In the genomic region with DNA sequence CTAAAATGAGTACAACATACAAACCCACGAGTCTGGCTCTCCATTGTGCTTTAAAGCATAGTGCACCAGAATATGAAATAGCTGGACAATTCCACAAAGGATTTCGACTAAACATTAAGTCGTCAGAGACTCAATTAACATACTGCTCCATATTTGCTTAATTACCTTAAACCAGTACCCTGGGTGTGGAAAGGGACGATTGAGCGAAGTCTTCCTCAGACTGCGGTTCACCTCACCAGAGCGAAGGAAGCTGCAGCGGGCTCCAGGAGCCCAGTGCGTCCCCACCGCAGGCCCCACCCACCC, we compare ENCODE assay signal across 8 cellular contexts. TPM values are rescaled to one million over a fixed set of nuclear protein-coding genes. Genes with fewer than 3 reads are reported as not detected.
A peak's percentile ranks its signal among the peaks of the same experiment; 100 is the strongest.
DNase-seq lines count a peak whose midpoint lies in the region; ATAC-seq, FAIRE-seq and TF ChIP-seq lines count a peak whose summit lies in the region.

No MANE protein-coding gene starts in this region.

- intact Hi-C loops in HepG2 (cut with micrococcal nuclease; ENCODE audit: unreplicated experiment) (loop anchor here (5.0 kb wide), 1 partner anchor 279 kb away; a partner anchor contains a TSS), vagina (cut with DNase I) (no loop called here)

- peaks cover 22% of the 10 kb centered on the region for H3K79me2 ChIP-seq in HepG2 (ENCODE audit: insufficient read depth, low read length)

- H3K9ac ChIP-seq in HepG2 (ENCODE audit: insufficient read depth, low read depth, low read length), result peak overlapping the region; percentile 87

- TF ChIP-seq EP300 in HepG2 (IDR thresholded peaks at IDR 0.05; ENCODE audit: low read depth in 2 of 2, low read length in 2 of 2) (no peak), HepG2 (CRISPR knock-in tag; IDR thresholded peaks at IDR 0.05; ENCODE audit: borderline replicate concordance) (no peak)

- peaks cover 18% of the 10 kb centered on the region for H3K4me1 ChIP-seq in HepG2 (ENCODE audit: insufficient read depth, low read length)
- peaks cover 10% of the 10 kb centered on the region for H3K4me1 ChIP-seq in vagina

- under 1% methylated on average over 10 of the region's 10 CpGs for WGBS in HepG2 (ENCODE audit: low lambda C conversion rate)

- H3K9me3 Mint-ChIP-seq in activated naive CD8-positive, alpha-beta T cell treated with anti-CD3 and anti-CD28 coated beads, Interleukin-2, amount 50 U/mL, for 24 hours, result no peaks in the 10 kb centered on the region

- in situ Hi-C loops in HepG2 (cut with HindIII; ENCODE audit: extremely low pct_ligation_motif_present, low pct_unique_long_range_greater_than_20kb), result no loop called here

- no peaks in the 10 kb centered on the region for H3K36me3 Mint-ChIP-seq in activated naive CD8-positive, alpha-beta T cell treated with anti-CD3 and anti-CD28 coated beads, Interleukin-2, amount 50 U/mL, for 24 hours (ENCODE audit: low read depth)

- H3K4me3 ChIP-seq in HepG2 (replicated peaks in 1 of 3; ENCODE audit: insufficient read depth in 1 of 3, low read depth in 2 of 3, low read length in 3 of 3) (peak overlapping the region; percentile 82 to 97 (median 96)), vagina (peak overlapping the region; percentile 81 to 100)

- H2AFZ ChIP-seq in HepG2 (ENCODE audit: low read length), result peak overlapping the region; percentile 97

- H3K36me3 ChIP-seq in HepG2 (replicated peaks in 1 of 2; ENCODE audit: control insufficient read depth in 1 of 2, insufficient read depth in 2 of 2, low read length in 2 of 2) (no peaks in the 10 kb centered on the region), vagina (no peaks in the 10 kb centered on the region)

- POLR2A ChIA-PET in HepG2 (lab: Yijun Ruan, JAX), result interaction anchor here (0.8 to 1.7 kb wide), 6 partner anchors 8 to 278 kb away, joined by 3 to 8 read pairs (median 5); a partner anchor contains a TSS

- peak overlapping the region; percentile 64 for H3K27ac Mint-ChIP-seq in activated naive CD8-positive, alpha-beta T cell treated with anti-CD3 and anti-CD28 coated beads, Interleukin-2, amount 50 U/mL, for 24 hours

- TF ChIP-seq POLR2A in HepG2 (IDR thresholded peaks at IDR 0.05; ENCODE audit: insufficient read depth in 1 of 2, low read depth in 2 of 2, low read length in 2 of 2), result no peak; a peak in 1 of 4 replicates
- no peak for TF ChIP-seq POLR2A in vagina (IDR thresholded peaks at IDR 0.05)

- H3K27ac ChIP-seq in HepG2 (ENCODE audit: extremely low read length, insufficient read depth, low read length) (peak overlapping the region; percentile 46), vagina (peak overlapping the region; percentile 88)

- ATAC-seq in GM18502 (IDR thresholded peaks at IDR 0.05; ENCODE audit: poor library complexity, unreplicated experiment) (peak; percentile 24), HG02981 (IDR thresholded peaks at IDR 0.05; ENCODE audit: unreplicated experiment) (peak; percentile 7), HepG2 (peak; percentile 6; the same call in 2 of the 3 replicates)
- no peak for ATAC-seq in activated naive CD8-positive, alpha-beta T cell treated with anti-CD3 and anti-CD28 coated beads, Interleukin-2, amount 50 U/mL, for 24 hours

- peaks cover 48% of the 10 kb centered on the region for H3K27me3 Mint-ChIP-seq in activated naive CD8-positive, alpha-beta T cell treated with anti-CD3 and anti-CD28 coated beads, Interleukin-2, amount 50 U/mL, for 24 hours

- H4K20me1 ChIP-seq in HepG2 (ENCODE audit: insufficient read depth, low read length), result no peaks in the 10 kb centered on the region; the same call in 1 of the 2 replicates

- no TSS peak for BruUV-seq in HepG2 (replicated peaks; lab: Mats Ljungman, UMichigan)

- peak overlapping the region; percentile 86 for H3K4me2 ChIP-seq in HepG2 (ENCODE audit: low read depth, low read length)

- CTCF ChIA-PET in HepG2 (lab: Yijun Ruan, JAX; ENCODE audit: low intra/inter-chr PET ratio, low total read pairs), result no interaction called here

- H3K4me1 Mint-ChIP-seq in activated naive CD8-positive, alpha-beta T cell treated with anti-CD3 and anti-CD28 coated beads, Interleukin-2, amount 50 U/mL, for 24 hours, result peaks cover 9% of the 10 kb centered on the region

- H3K27me3 ChIP-seq in HepG2 (ENCODE audit: control insufficient read depth in 1 of 2, insufficient read depth in 2 of 2, low read length in 2 of 2) (no peaks in the 10 kb centered on the region; a peak in 1 of 5 replicates), vagina (no peaks in the 10 kb centered on the region)

- no peak for DNase-seq in activated naive CD8-positive, alpha-beta T cell treated with anti-CD3 and anti-CD28 coated beads, Interleukin-2, amount 50 U/mL, for 24 hours
- DNase-seq in HepG2 (ENCODE audit: low spot score) (no peak), vagina (ENCODE audit: extremely low spot score in 2 of 2) (no peak), hypothalamus (lab: John Stamatoyannopoulos, UW) (no peak), KG1 (lab: John Stamatoyannopoulos, UW) (no peak)
- no peak for DNase-seq in stimulated activated CD4-positive, alpha-beta T cell treated with anti-CD3 and anti-CD28 coated beads, Interleukin-1b, Interleukin-23, amount 100 ng/mL, for 48 hours

- no peak for TF ChIP-seq RAD21 in HepG2 (CRISPR knock-in tag; IDR thresholded peaks at IDR 0.05)

- H3K4me3 Mint-ChIP-seq in activated naive CD8-positive, alpha-beta T cell treated with anti-CD3 and anti-CD28 coated beads, Interleukin-2, amount 50 U/mL, for 24 hours, result peak overlapping the region; percentile 82

- no peak for FAIRE-seq in HepG2 (lab: Jason Lieb, UNC)

- H3K9me3 ChIP-seq in HepG2 (ENCODE audit: low read length), result no peaks in the 10 kb centered on the region
- no peaks in the 10 kb centered on the region for H3K9me3 ChIP-seq in vagina

- TF ChIP-seq CTCF in HepG2 (CRISPR knock-in tag; IDR thresholded peaks at IDR 0.05) (no peak), vagina (IDR thresholded peaks at IDR 0.05) (no peak)

TF ChIP-seq in HepG2, 621 proteins besides CTCF, POLR2A, EP300 and RAD21:
- TF ChIP-seq ELF3 (CRISPR knock-in tag; IDR thresholded peaks at IDR 0.05) (peak; percentile 10; the same call in 1 of the 2 replicates), ZNF879 (CRISPR knock-in tag; IDR thresholded peaks at IDR 0.05) (no peak), ZNF431 (CRISPR knock-in tag; IDR thresholded peaks at IDR 0.05; ENCODE audit: borderline replicate concordance, low read depth) (0 out of 2 replicates have a peak, but pooled peaks have one; percentile 8), MTA1 (CRISPR knock-in tag; IDR thresholded peaks at IDR 0.05; ENCODE audit: borderline replicate concordance) (no peak), IRF2 (CRISPR knock-in tag; IDR thresholded peaks at IDR 0.05) (no peak), MXD4 (CRISPR knock-in tag; IDR thresholded peaks at IDR 0.05) (no peak), ZNF678 (CRISPR knock-in tag; IDR thresholded peaks at IDR 0.05) (no peak), ZNF331 (CRISPR knock-in tag; IDR thresholded peaks at IDR 0.05) (no peak), ZSCAN9 (CRISPR knock-in tag; IDR thresholded peaks at IDR 0.05; ENCODE audit: borderline replicate concordance) (0 out of 2 replicates have a peak, but pooled peaks have one; percentile 8), ZNF841 (CRISPR knock-in tag; IDR thresholded peaks at IDR 0.05; ENCODE audit: borderline replicate concordance) (no peak)

RNA-seq across cellular contexts. Expression of a gene that starts 0.2 kb away (rescaled TPM):
- 7.6 and 10.8 TPM in 2 replicates for total RNA-seq in HepG2 (2016; rRNA removed; fragmentation: Illumina TruSeq; extraction: Trizol)
- 17.8 and 21.7 TPM in 2 replicates for total RNA-seq in HepG2 (2016; cell fraction: cytosol; rRNA removed; fragmentation: Illumina TruSeq; extraction: Trizol; ENCODE audit: low read depth)
- total RNA-seq in HepG2 (2016; cell fraction: insoluble cytoplasmic fraction; rRNA removed; fragmentation: Illumina TruSeq; extraction: Trizol), result 8.0 and 11.6 TPM in 2 replicates
- total RNA-seq in HepG2 (2016; cell fraction: membrane; rRNA removed; fragmentation: Illumina TruSeq; extraction: Trizol), result 10.1 and 10.8 TPM in 2 replicates
- total RNA-seq in HepG2 (2016; cell fraction: nucleus; rRNA removed; fragmentation: Illumina TruSeq; extraction: Trizol), result 25.9 and 26.7 TPM in 2 replicates
- 12.2 and 13.1 TPM in 2 replicates for polyA plus RNA-seq in HepG2 (2011; rRNA removed)
- 9.7 and 12.9 TPM in 2 replicates for polyA plus RNA-seq in HepG2 (2011; cell fraction: cytosol; rRNA removed)
- 19.6 and 23.1 TPM in 2 replicates for polyA plus RNA-seq in HepG2 (2011; cell fraction: nucleus; rRNA removed)
- polyA plus RNA-seq in HepG2 (2012), result 9.4 and 11.9 TPM in 2 replicates
- polyA plus RNA-seq in HepG2 (2016; cell fraction: cytosol; fragmentation: Illumina TruSeq; extraction: Trizol; ENCODE audit: low read depth), result 0.45 and 1.3 TPM in 2 replicates
- 4.4 and 4.9 TPM in 2 replicates for polyA plus RNA-seq in HepG2 (2016; cell fraction: insoluble cytoplasmic fraction; fragmentation: Illumina TruSeq; extraction: Trizol; ENCODE audit: low read depth)
- polyA plus RNA-seq in HepG2 (2016; cell fraction: membrane; fragmentation: Illumina TruSeq; extraction: Trizol; ENCODE audit: low read depth), result 2.0 and 2.4 TPM in 2 replicates
- 16.4 and 19.8 TPM in 2 replicates for polyA plus RNA-seq in HepG2 (2016; cell fraction: nucleus; fragmentation: Illumina TruSeq; extraction: Trizol; ENCODE audit: insufficient read depth, low read depth)
- 5.0 and 24.4 TPM in 2 replicates for polyA minus RNA-seq in HepG2 (2011; rRNA and poly(A)+ RNA removed; ENCODE audit: low replicate concordance)
- 17.5 and 21.8 TPM in 2 replicates for polyA minus RNA-seq in HepG2 (2011; cell fraction: cytosol; rRNA and poly(A)+ RNA removed)
- 107 and 114 TPM in 2 replicates for polyA minus RNA-seq in HepG2 (2011; cell fraction: nucleus; rRNA and poly(A)+ RNA removed)
- 12.0 TPM for total RNA-seq in vagina
